ENCODE assay signal across 9 cellular contexts in the genomic region with DNA sequence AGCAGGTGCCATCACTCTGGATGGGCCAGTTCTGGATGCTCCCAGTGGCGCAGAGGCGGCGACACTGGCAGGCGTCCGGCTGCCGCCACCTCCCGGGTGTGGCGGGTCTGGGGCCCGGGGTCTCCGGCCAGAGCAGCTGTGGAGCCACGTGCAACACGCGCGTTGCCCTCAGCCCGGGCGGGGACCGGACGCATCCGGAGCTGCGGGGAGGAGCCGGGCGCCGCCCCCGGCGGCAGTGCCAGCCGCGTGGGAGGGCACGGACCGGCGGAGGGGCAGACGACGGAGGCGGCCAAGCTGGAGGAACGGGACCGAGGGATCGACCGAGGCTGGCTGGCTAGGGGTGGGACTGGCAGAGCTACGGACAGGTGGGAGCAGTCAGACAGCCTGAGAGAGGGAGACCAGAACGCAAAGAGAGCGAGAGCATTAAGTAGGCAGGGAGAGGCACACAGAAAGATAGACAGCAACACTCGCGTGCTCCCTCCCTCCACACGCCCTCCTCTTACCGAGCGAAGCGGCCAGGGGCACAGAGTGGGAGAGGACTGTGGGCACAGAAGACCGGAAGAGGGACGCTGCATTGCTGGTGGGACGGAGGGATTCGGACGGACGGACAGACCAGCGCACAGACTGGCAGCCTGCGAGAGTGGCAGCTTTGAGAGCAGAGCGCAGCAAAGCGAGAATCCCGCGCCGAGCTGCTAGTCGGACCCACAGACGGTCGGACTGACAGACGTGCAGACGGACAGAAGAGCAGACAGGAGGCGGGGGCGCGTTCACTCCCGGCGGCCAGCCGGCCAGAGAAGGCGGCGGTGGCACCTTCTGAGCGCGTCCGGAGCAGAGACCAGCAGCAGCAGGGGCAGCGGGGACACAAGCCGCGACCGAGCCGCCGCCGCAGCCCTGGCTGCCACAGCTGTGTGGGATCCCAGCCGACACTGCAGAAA. TPM values are rescaled to one million over a fixed set of nuclear protein-coding genes. Genes with fewer than 3 reads are reported as not detected.
A peak's percentile ranks its signal among the peaks of the same experiment; 100 is the strongest.
DNase-seq lines count a peak whose midpoint lies in the region; ATAC-seq and TF ChIP-seq lines count a peak whose summit lies in the region.
"Had no signal": no experiment of that assay in that cellular context is flagged by ENCODE, and none has a peak within 500 bp of the region (broad histone marks: within the 10 kb centered on the region; RNA-seq: fewer than 3 reads in every experiment).

A gene (plus strand): TSS at position 275 of the 935 bp plus-strand sequence. CDS start 42,227 bp downstream, outside the sequence.

- no peaks in the 10 kb centered on the region for H3K9me3 ChIP-seq in RWPE2 (ENCODE audit: severe bottlenecking)
- H3K9me3 ChIP-seq in esophagus (ENCODE audit: control insufficient read depth in 2 of 2, insufficient read depth in 1 of 2, low read depth in 1 of 2, low read length in 1 of 2): peaks cover 4% of the 10 kb centered on the region in 2 donors
- H3K9me3 ChIP-seq in mucosa of descending colon: no peaks in the 10 kb centered on the region

- H3K4me3 ChIP-seq in RWPE2 (ENCODE audit: severe bottlenecking) (no peak within 1 kb of the TSS), esophagus (ENCODE audit: low read depth in 1 of 2, low read length in 2 of 2) (peak within 1 kb of the TSS; percentile 33 to 35), mucosa of descending colon (no peak within 1 kb of the TSS)

- H3K4me1 ChIP-seq in RWPE2 (ENCODE audit: insufficient read depth, poor library complexity, severe bottlenecking) (no peaks in the 10 kb centered on the region), esophagus (ENCODE audit: control insufficient read depth in 2 of 2, insufficient read depth in 2 of 2, low read length in 1 of 2) (peaks cover 6 to 12% of the 10 kb centered on the region in 2 donors), mucosa of descending colon (ENCODE audit: low read depth) (no peaks in the 10 kb centered on the region)

- TF ChIP-seq CTCF in RWPE2 (IDR thresholded peaks at IDR 0.05; ENCODE audit: poor library complexity, severe bottlenecking) (no peak), mucosa of descending colon (IDR thresholded peaks at IDR 0.05) (no peak)

- DNase-seq in AG20443 (ENCODE audit: low spot score) (peak; percentile 16), RWPE2 (ENCODE audit: low spot score) (peak; percentile 36), mucosa of descending colon (peak in 1 of 3 donors; percentile 39), NCI-H2227 (lab: John Stamatoyannopoulos, UW; ENCODE audit: unreplicated experiment) (no peak)
- DNase-seq in NK-92 treated with Interleukin-12 subunit alpha and Interleukin-12 subunit beta, amount 100 ng/mL, for 24 hours (lab: John Stamatoyannopoulos, UW): no peak

- H3K36me3 ChIP-seq in RWPE2 (ENCODE audit: low read depth): no peaks in the 10 kb centered on the region
- no peaks in the 10 kb centered on the region for H3K36me3 ChIP-seq in esophagus (ENCODE audit: control insufficient read depth in 2 of 2, insufficient read depth in 2 of 2, low read length in 1 of 2)
- no peaks in the 10 kb centered on the region for H3K36me3 ChIP-seq in mucosa of descending colon (ENCODE audit: low read depth)

- no peak for TF ChIP-seq POLR2A in GM18505 (IDR thresholded peaks at IDR 0.05; ENCODE audit: borderline replicate concordance, extremely low read depth, insufficient read depth, insufficient read length)

- ATAC-seq in GM18505 (IDR thresholded peaks at IDR 0.05; ENCODE audit: unreplicated experiment) (peak; percentile 44), RWPE2 (ENCODE audit: low read depth) (peak; percentile 66), mucosa of descending colon (peak; percentile 20), HG02973 (IDR thresholded peaks at IDR 0.05; ENCODE audit: unreplicated experiment) (no peak)
- ATAC-seq: HCT116 had no signal

- intact Hi-C loops in mucosa of descending colon (cut with DNase I, micrococcal nuclease): no loop called here

- H3K27ac ChIP-seq in RWPE2 (ENCODE audit: poor library complexity, severe bottlenecking) (no peak within 1 kb of the TSS), esophagus (ENCODE audit: low read depth in 2 of 2, low read length in 1 of 2) (no peak within 1 kb of the TSS)

- H3K27me3 ChIP-seq in RWPE2 (ENCODE audit: insufficient read depth, poor library complexity, severe bottlenecking): peaks cover 55% of the 10 kb centered on the region
- H3K27me3 ChIP-seq in esophagus (ENCODE audit: control insufficient read depth in 1 of 2, insufficient read depth in 2 of 2, low read length in 2 of 2): peaks cover 0 to 3% of the 10 kb centered on the region in 2 donors

- WGBS in esophagus, 2 donors: 2% methylated on average over 79 to 83 of the region's 83 CpGs

RNA-seq across cellular contexts. Expression of the gene that starts here (rescaled TPM):
- under 1 TPM in 1 of 2 donors, not detected in 1; 0.01 TPM for polyA plus RNA-seq in esophagus
- total RNA-seq in mucosa of descending colon: 1 to 10 TPM in 1 of 3 donors, under 1 TPM in 2; 0.29 to 1.9 (median 0.46) TPM

Comparison
In these comparisons a context has a peak if more than half of its experiments do, and no peak if none do; other contexts are left out.
1. DNase-seq: peak in AG20443 (single experiment) and RWPE2 (single experiment); none in NK-92 treated with Interleukin-12 subunit alpha and Interleukin-12 subunit beta, amount 100 ng/mL, for 24 hours (single experiment) and NCI-H2227 (single experiment).
2. H3K4me3 ChIP-seq: peak in esophagus (2 of 2); none in RWPE2 (single experiment) and mucosa of descending colon (single experiment).